In the genomic region with DNA sequence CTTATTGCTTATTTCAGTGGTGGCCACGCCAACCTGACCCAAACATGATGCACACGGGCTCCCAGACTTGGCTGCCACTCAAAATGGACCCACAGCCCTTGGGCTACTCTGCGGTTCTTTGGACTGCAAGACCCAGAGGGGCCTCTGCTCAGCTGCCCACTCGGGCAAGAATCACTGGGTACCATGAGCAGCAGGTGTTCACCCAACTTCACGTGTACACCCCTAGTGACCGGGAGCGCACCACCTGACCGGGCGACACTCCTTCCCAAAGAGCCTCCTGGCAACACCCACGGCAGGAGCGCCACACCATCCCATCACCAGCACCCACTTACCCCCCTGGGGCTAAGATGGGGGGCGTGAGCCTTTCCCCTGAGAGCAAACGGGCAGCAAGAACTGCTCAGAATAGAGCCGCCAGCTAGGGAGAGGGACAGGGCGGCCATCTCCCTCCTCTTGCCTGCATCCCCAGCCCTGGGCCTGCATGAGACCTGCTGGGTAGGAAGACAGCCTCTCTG, we compare ENCODE assay signal across 22 cellular contexts. TPM values are rescaled to one million over a fixed set of nuclear protein-coding genes. Genes with fewer than 3 reads are reported as not detected.
DNase-seq lines count a peak whose midpoint lies in the region; ATAC-seq and TF ChIP-seq lines count a peak whose summit lies in the region.
"Had no signal": no experiment of that assay in that cellular context is flagged by ENCODE, and none has a peak within 500 bp of the region (broad histone marks: within the 10 kb centered on the region; RNA-seq: fewer than 3 reads in every experiment).

No MANE protein-coding gene starts in this region.

- DNase-seq in activated CD8-positive, alpha-beta memory T cell treated with anti-CD3 and anti-CD28 coated beads, Interleukin-2, amount 50 U/mL, for 48 hours, result peak; percentile 49
- no peak for DNase-seq in activated CD8-positive, alpha-beta memory T cell treated with anti-CD3 and anti-CD28 coated beads, Interleukin-2, amount 50 U/mL, for 4 hours
- DNase-seq in WTC11 (ENCODE audit: low spot score), result peak; percentile 7
- no peak for DNase-seq in mesenchymal stem cell
- peak; percentile 63 to 76 for DNase-seq in suprapubic skin (ENCODE audit: low spot score in 2 of 2)
- no peak for DNase-seq in NOMO-1 (lab: John Stamatoyannopoulos, UW; ENCODE audit: unreplicated experiment in 2 of 2)
- no peak for DNase-seq in NCI-H510A (lab: John Stamatoyannopoulos, UW)
- DNase-seq in NCI-H1930 (lab: John Stamatoyannopoulos, UW), result no peak
- DNase-seq: activated CD4-positive, alpha-beta T cell treated with anti-CD3 and anti-CD28 coated beads for 4 hours; AML-193; DMS79 treated with DMSO at 0.1 percent for 48 hours; effector memory CD4-positive, alpha-beta T cell; esophagus squamous epithelium; mesendoderm; NCI-H1105 treated with DMSO at 0.1 percent for 48 hours; NCI-H2081 treated with DMSO at 0.1 percent for 48 hours; NCI-H510A treated with DMSO at 0.1 percent for 48 hours had no signal

- no peak overlapping the region for H2BK5ac ChIP-seq in mesenchymal stem cell (ENCODE audit: low read depth, low read length, poor library complexity, severe bottlenecking)

- peaks cover 0 to 8% of the 10 kb centered on the region in 2 experiments for H3K27me3 ChIP-seq in mesenchymal stem cell (ENCODE audit: control insufficient read depth in 1 of 2, insufficient read depth in 1 of 2, low read length in 2 of 2)
- H3K27me3 ChIP-seq in suprapubic skin, result no peaks in the 10 kb centered on the region
- H3K27me3 ChIP-seq: esophagus squamous epithelium, pancreas, Peyer's patch had no signal

- no peak overlapping the region for H3K4me3 Mint-ChIP-seq in WTC11
- H3K4me3 Mint-ChIP-seq: naive thymus-derived CD8-positive, alpha-beta T cell had no signal

- no peak for TF ChIP-seq CTCF in WTC11 (IDR thresholded peaks at IDR 0.05)
- no peak for TF ChIP-seq CTCF in suprapubic skin (IDR thresholded peaks at IDR 0.05)

- 96% methylated on average over 15 of the region's 15 CpGs for WGBS in mesenchymal stem cell
- WGBS in suprapubic skin, result 92% methylated on average over 9 of the region's 15 CpGs

- H4K91ac ChIP-seq in mesenchymal stem cell (ENCODE audit: low read length), result no peak overlapping the region

- no peak overlapping the region for H2BK12ac ChIP-seq in mesenchymal stem cell (ENCODE audit: low read length in 2 of 2)

- H3K27me3 Mint-ChIP-seq in WTC11 (ENCODE audit: low read depth), result no peaks in the 10 kb centered on the region
- H3K27me3 Mint-ChIP-seq: naive thymus-derived CD8-positive, alpha-beta T cell had no signal

- H3K23ac ChIP-seq in mesenchymal stem cell (ENCODE audit: low read length in 2 of 2), result no peak overlapping the region

- H3K4me1 ChIP-seq in mesenchymal stem cell (ENCODE audit: control insufficient read depth, insufficient read depth, low read depth, low read length) (peaks cover 9% of the 10 kb centered on the region), suprapubic skin (peaks cover 15% of the 10 kb centered on the region)

- H3K27ac ChIP-seq in mesenchymal stem cell (ENCODE audit: low read length, poor library complexity, severe bottlenecking) (no peak overlapping the region), suprapubic skin (no peak overlapping the region)
- H3K27ac ChIP-seq: 22Rv1, HL-60, pancreas had no signal

- no peaks in the 10 kb centered on the region for H3K9me3 Mint-ChIP-seq in WTC11
- H3K9me3 Mint-ChIP-seq: naive thymus-derived CD8-positive, alpha-beta T cell had no signal

- peak overlapping the region; percentile 61 for H4K8ac ChIP-seq in mesenchymal stem cell (ENCODE audit: low read length)

- TF ChIP-seq POLR2A in suprapubic skin (IDR thresholded peaks at IDR 0.05), result no peak

- H3K36me3 ChIP-seq in mesenchymal stem cell (ENCODE audit: control insufficient read depth in 1 of 2, insufficient read depth in 2 of 2, low read depth in 1 of 2, low read length in 2 of 2), result peaks cover 23 to 64% of the 10 kb centered on the region in 2 experiments
- peaks cover 67% of the 10 kb centered on the region for H3K36me3 ChIP-seq in suprapubic skin

- no peak overlapping the region for H3K9ac ChIP-seq in mesenchymal stem cell (ENCODE audit: low read length)

- no peak overlapping the region for H2BK120ac ChIP-seq in mesenchymal stem cell (ENCODE audit: low read depth, low read length)

- no peak overlapping the region for H2AFZ ChIP-seq in mesenchymal stem cell (ENCODE audit: low read depth, low read length)

- no peak overlapping the region for H3K4me3 ChIP-seq in mesenchymal stem cell (ENCODE audit: insufficient read depth in 1 of 2, low read depth in 1 of 2, low read length in 2 of 2)
- no peak overlapping the region for H3K4me3 ChIP-seq in suprapubic skin
- H3K4me3 ChIP-seq: esophagus squamous epithelium, pancreas, Peyer's patch had no signal

- H2BK15ac ChIP-seq in mesenchymal stem cell (ENCODE audit: low read depth, poor library complexity, severe bottlenecking), result no peak overlapping the region

- H2AK5ac ChIP-seq in mesenchymal stem cell (ENCODE audit: low read length, severe bottlenecking), result no peak overlapping the region

- CTCF ChIA-PET in WTC11 (lab: Charles Lee), result interaction anchor here (0.8 kb wide), 1 partner anchor 20 kb away, joined by 3 read pairs; no protein-coding TSS in a partner anchor

- peaks cover 10% of the 10 kb centered on the region for H3K79me1 ChIP-seq in mesenchymal stem cell (replicated peaks; ENCODE audit: low read length, poor library complexity, severe bottlenecking)

- TF ChIP-seq EP300 in suprapubic skin (IDR thresholded peaks at IDR 0.05), result no peak

- no peak for ATAC-seq in WTC11
- ATAC-seq: pancreas had no signal

- peaks cover 14% of the 10 kb centered on the region for H3K4me1 Mint-ChIP-seq in WTC11

- H3K4me2 ChIP-seq in mesenchymal stem cell (ENCODE audit: low read length, poor library complexity, severe bottlenecking), result no peak overlapping the region

- peaks cover 14% of the 10 kb centered on the region for H3K36me3 Mint-ChIP-seq in WTC11

- H3K14ac ChIP-seq in mesenchymal stem cell (ENCODE audit: low read length in 2 of 2), result no peak overlapping the region

- H3K27ac Mint-ChIP-seq in WTC11, result 0 out of 2 replicates have a peak overlapping the region, but pooled peaks have one; percentile 49

- POLR2A ChIA-PET in WTC11 (lab: Charles Lee), result interaction anchor here (1.2 kb wide), 1 partner anchor 32 kb away, joined by 3 read pairs; a partner anchor contains a TSS

- H3K4ac ChIP-seq in mesenchymal stem cell (ENCODE audit: low read depth in 1 of 2, low read length in 2 of 2), result no peak overlapping the region

- H3K18ac ChIP-seq in mesenchymal stem cell (ENCODE audit: low read depth in 1 of 2, low read length in 2 of 2), result no peak overlapping the region

- H3K9me3 ChIP-seq in mesenchymal stem cell (ENCODE audit: control insufficient read depth, low read length), result no peaks in the 10 kb centered on the region
- no peaks in the 10 kb centered on the region for H3K9me3 ChIP-seq in suprapubic skin
- H3K9me3 ChIP-seq: esophagus squamous epithelium, pancreas, Peyer's patch had no signal

TF ChIP-seq in WTC11, 78 proteins besides CTCF, POLR2A, EP300 and RAD21 (continues in another document):
- TF ChIP-seq FOXP1 (CRISPR knock-in tag; IDR thresholded peaks at IDR 0.05; ENCODE audit: borderline replicate concordance) (no peak), ELF4 (CRISPR knock-in tag; IDR thresholded peaks at IDR 0.05; ENCODE audit: low read depth) (no peak), ZNF219 (CRISPR knock-in tag; IDR thresholded peaks at IDR 0.05; ENCODE audit: borderline replicate concordance) (no peak), NR1H2 (CRISPR knock-in tag; IDR thresholded peaks at IDR 0.05) (no peak), HMGA2 (CRISPR knock-in tag; IDR thresholded peaks at IDR 0.05) (no peak)
- TF ChIP-seq, protein P1, sequence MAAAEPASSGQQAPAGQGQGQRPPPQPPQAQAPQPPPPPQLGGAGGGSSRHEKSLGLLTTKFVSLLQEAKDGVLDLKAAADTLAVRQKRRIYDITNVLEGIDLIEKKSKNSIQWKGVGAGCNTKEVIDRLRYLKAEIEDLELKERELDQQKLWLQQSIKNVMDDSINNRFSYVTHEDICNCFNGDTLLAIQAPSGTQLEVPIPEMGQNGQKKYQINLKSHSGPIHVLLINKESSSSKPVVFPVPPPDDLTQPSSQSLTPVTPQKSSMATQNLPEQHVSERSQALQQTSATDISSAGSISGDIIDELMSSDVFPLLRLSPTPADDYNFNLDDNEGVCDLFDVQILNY (CRISPR knock-in tag; IDR thresholded peaks at IDR 0.05), result no peak
- TF ChIP-seq, protein P2, sequence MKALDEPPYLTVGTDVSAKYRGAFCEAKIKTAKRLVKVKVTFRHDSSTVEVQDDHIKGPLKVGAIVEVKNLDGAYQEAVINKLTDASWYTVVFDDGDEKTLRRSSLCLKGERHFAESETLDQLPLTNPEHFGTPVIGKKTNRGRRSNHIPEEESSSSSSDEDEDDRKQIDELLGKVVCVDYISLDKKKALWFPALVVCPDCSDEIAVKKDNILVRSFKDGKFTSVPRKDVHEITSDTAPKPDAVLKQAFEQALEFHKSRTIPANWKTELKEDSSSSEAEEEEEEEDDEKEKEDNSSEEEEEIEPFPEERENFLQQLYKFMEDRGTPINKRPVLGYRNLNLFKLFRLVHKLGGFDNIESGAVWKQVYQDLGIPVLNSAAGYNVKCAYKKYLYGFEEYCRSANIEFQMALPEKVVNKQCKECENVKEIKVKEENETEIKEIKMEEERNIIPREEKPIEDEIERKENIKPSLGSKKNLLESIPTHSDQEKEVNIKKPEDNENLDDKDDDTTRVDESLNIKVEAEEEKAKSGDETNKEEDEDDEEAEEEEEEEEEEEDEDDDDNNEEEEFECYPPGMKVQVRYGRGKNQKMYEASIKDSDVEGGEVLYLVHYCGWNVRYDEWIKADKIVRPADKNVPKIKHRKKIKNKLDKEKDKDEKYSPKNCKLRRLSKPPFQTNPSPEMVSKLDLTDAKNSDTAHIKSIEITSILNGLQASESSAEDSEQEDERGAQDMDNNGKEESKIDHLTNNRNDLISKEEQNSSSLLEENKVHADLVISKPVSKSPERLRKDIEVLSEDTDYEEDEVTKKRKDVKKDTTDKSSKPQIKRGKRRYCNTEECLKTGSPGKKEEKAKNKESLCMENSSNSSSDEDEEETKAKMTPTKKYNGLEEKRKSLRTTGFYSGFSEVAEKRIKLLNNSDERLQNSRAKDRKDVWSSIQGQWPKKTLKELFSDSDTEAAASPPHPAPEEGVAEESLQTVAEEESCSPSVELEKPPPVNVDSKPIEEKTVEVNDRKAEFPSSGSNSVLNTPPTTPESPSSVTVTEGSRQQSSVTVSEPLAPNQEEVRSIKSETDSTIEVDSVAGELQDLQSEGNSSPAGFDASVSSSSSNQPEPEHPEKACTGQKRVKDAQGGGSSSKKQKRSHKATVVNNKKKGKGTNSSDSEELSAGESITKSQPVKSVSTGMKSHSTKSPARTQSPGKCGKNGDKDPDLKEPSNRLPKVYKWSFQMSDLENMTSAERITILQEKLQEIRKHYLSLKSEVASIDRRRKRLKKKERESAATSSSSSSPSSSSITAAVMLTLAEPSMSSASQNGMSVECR (CRISPR knock-in tag; IDR thresholded peaks at IDR 0.05; ENCODE audit: borderline replicate concordance), result no peak

RNA-seq across cellular contexts. Expression of a gene that starts 32.0 kb away (rescaled TPM):
- total RNA-seq in WTC11 (2021), result 70.1 to 84.7 TPM (median 70.3 TPM) in 3 replicates
- polyA plus RNA-seq in mesenchymal stem cell (2013, experiment 1 of 2), result 60.7 TPM
- polyA plus RNA-seq in mesenchymal stem cell (2013, experiment 2 of 2), result 59.2 TPM
- total RNA-seq in suprapubic skin, result 10 to 100 TPM; 23.4 to 66.3 (median 39.0) TPM

RNA-seq across cellular contexts. Expression of a gene that starts 32.6 kb away (rescaled TPM):
- total RNA-seq in WTC11 (2021) (46.9 to 53.1 TPM (median 49.3 TPM) in 3 replicates), suprapubic skin (10 to 100 TPM; 50.2 to 57.5 (median 54.8) TPM)
- 32.0 TPM for polyA plus RNA-seq in mesenchymal stem cell (2013, experiment 1 of 2)
- polyA plus RNA-seq in mesenchymal stem cell (2013, experiment 2 of 2), result 31.1 TPM

Comparison
In these comparisons a context has a peak if more than half of its experiments do, and no peak if none do; other contexts are left out.
1. DNase-seq: peak in activated CD8-positive, alpha-beta memory T cell treated with anti-CD3 and anti-CD28 coated beads, Interleukin-2, amount 50 U/mL, for 48 hours (single experiment), WTC11 (single experiment) and suprapubic skin (2 of 2); none in activated CD8-positive, alpha-beta memory T cell treated with anti-CD3 and anti-CD28 coated beads, Interleukin-2, amount 50 U/mL, for 4 hours (single experiment), mesenchymal stem cell (single experiment), NOMO-1 (0 of 2), NCI-H510A (single experiment) and NCI-H1930 (0 of 2).